ENCODE assay signal across 1 cellular context in the genomic region with DNA sequence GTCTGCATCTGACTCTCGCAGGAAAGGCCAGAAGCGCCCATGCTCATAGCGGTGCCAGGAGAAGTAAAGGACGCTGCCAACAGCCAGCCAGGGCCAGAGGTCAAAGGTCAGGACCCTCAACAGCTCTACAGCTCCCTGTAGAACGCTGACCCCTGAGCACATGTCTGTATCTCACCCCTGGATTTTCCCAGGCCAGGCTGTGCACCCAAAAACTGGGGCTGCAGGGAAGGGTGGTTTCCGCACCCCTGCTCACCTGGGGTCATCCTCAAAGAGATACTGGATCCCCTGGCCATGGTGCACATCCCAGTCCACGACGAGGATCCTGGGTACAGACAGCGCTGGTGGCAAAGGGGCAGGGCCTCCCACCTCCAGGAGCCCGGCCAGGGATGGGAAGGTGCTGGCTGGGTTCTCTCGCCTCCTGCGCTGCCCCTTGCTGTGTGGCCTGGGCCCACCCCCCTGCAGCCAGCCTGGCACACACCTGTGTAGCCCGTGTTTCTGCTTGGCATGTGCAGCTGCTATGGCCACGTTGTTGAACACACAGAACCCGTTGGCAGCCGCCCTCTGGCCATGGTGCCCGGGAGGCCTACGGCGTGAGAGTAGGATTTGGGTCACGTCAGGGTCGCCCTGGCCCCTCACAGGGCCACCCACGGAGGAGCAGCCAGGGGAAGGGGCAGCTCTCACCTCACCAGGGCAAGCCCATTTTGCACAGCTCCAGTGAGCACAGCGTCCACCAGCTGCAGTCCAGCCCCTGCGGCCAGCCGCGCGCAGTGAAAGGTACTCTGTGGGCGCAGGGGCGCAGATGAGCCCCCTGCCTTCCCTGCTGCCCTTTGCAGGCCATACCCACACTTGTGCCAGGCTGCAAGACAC.
TF ChIP-seq lines count a peak whose summit lies in the region.

No MANE protein-coding gene starts in this region.

TF ChIP-seq in HepG2, 621 proteins besides CTCF, POLR2A, EP300 and RAD21:
- TF ChIP-seq NRL (CRISPR knock-in tag; IDR thresholded peaks at IDR 0.05; ENCODE audit: borderline replicate concordance) (0 out of 2 replicates have a peak, but pooled peaks have one; percentile 30), ZNF549 (CRISPR knock-in tag; IDR thresholded peaks at IDR 0.05) (no peak), KLF11 (CRISPR knock-in tag; IDR thresholded peaks at IDR 0.05) (no peak), RELA (CRISPR knock-in tag; IDR thresholded peaks at IDR 0.05) (no peak), IRF2 (CRISPR knock-in tag; IDR thresholded peaks at IDR 0.05) (no peak), MEF2D (CRISPR knock-in tag; IDR thresholded peaks at IDR 0.05) (no peak), BHLHE40 (IDR thresholded peaks at IDR 0.05; ENCODE audit: low read length) (no peak), ZNF350 (CRISPR knock-in tag; IDR thresholded peaks at IDR 0.05; ENCODE audit: borderline replicate concordance, low read depth) (no peak), FOXK1 (CRISPR knock-in tag; IDR thresholded peaks at IDR 0.05; ENCODE audit: borderline replicate concordance, low read depth) (no peak), ZBTB21 (CRISPR knock-in tag; IDR thresholded peaks at IDR 0.05) (no peak), RBFOX2 (IDR thresholded peaks at IDR 0.05; ENCODE audit: low read depth, low read length) (peak; percentile 57), AGO2 (optimal IDR thresholded peaks at IDR 0.05; ENCODE audit: low read depth, low read length) (peak; percentile 83), ZKSCAN5 (CRISPR knock-in tag; IDR thresholded peaks at IDR 0.05) (no peak)
- TF ChIP-seq, protein P1, sequence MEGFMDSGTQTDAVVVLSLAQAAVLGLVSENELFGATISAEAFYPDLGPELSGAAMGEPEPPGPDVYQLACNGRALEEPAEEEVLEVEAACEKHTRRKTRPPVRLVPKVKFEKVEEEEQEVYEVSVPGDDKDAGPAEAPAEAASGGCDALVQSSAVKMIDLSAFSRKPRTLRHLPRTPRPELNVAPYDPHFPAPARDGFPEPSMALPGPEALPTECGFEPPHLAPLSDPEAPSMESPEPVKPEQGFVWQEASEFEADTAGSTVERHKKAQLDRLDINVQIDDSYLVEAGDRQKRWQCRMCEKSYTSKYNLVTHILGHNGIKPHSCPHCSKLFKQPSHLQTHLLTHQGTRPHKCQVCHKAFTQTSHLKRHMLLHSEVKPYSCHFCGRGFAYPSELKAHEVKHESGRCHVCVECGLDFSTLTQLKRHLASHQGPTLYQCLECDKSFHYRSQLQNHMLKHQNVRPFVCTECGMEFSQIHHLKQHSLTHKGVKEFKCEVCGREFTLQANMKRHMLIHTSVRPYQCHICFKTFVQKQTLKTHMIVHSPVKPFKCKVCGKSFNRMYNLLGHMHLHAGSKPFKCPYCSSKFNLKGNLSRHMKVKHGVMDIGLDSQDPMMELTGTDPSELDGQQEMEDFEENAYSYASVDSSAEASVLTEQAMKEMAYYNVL (CRISPR knock-in tag; IDR thresholded peaks at IDR 0.05; ENCODE audit: borderline replicate concordance) = 0 out of 2 replicates have a peak, but pooled peaks have one; percentile 2
- TF ChIP-seq, protein P2, sequence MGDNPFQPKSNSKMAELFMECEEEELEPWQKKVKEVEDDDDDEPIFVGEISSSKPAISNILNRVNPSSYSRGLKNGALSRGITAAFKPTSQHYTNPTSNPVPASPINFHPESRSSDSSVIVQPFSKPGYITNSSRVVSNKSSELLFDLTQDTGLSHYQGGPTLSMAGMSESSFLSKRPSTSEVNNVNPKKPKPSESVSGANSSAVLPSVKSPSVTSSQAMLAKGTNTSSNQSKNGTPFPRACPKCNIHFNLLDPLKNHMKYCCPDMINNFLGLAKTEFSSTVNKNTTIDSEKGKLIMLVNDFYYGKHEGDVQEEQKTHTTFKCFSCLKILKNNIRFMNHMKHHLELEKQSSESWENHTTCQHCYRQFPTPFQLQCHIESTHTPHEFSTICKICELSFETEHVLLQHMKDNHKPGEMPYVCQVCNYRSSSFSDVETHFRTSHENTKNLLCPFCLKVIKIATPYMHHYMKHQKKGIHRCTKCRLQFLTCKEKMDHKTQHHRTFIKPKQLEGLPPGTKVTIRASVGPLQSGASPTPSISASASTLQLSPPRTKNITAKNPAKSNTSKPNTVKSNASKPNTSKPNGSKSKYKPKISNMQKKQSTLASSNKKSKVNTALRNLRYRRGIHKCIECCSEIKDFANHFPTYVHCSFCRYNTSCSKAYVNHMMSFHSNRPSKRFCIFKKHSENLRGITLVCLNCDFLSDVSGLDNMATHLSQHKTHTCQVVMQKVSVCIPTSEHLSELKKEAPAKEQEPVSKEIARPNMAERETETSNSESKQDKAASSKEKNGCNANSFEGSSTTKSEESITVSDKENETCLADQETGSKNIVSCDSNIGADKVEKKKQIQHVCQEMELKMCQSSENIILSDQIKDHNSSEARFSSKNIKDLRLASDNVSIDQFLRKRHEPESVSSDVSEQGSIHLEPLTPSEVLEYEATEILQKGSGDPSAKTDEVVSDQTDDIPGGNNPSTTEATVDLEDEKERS (CRISPR knock-in tag; IDR thresholded peaks at IDR 0.05) = no peak
- TF ChIP-seq, protein P3, sequence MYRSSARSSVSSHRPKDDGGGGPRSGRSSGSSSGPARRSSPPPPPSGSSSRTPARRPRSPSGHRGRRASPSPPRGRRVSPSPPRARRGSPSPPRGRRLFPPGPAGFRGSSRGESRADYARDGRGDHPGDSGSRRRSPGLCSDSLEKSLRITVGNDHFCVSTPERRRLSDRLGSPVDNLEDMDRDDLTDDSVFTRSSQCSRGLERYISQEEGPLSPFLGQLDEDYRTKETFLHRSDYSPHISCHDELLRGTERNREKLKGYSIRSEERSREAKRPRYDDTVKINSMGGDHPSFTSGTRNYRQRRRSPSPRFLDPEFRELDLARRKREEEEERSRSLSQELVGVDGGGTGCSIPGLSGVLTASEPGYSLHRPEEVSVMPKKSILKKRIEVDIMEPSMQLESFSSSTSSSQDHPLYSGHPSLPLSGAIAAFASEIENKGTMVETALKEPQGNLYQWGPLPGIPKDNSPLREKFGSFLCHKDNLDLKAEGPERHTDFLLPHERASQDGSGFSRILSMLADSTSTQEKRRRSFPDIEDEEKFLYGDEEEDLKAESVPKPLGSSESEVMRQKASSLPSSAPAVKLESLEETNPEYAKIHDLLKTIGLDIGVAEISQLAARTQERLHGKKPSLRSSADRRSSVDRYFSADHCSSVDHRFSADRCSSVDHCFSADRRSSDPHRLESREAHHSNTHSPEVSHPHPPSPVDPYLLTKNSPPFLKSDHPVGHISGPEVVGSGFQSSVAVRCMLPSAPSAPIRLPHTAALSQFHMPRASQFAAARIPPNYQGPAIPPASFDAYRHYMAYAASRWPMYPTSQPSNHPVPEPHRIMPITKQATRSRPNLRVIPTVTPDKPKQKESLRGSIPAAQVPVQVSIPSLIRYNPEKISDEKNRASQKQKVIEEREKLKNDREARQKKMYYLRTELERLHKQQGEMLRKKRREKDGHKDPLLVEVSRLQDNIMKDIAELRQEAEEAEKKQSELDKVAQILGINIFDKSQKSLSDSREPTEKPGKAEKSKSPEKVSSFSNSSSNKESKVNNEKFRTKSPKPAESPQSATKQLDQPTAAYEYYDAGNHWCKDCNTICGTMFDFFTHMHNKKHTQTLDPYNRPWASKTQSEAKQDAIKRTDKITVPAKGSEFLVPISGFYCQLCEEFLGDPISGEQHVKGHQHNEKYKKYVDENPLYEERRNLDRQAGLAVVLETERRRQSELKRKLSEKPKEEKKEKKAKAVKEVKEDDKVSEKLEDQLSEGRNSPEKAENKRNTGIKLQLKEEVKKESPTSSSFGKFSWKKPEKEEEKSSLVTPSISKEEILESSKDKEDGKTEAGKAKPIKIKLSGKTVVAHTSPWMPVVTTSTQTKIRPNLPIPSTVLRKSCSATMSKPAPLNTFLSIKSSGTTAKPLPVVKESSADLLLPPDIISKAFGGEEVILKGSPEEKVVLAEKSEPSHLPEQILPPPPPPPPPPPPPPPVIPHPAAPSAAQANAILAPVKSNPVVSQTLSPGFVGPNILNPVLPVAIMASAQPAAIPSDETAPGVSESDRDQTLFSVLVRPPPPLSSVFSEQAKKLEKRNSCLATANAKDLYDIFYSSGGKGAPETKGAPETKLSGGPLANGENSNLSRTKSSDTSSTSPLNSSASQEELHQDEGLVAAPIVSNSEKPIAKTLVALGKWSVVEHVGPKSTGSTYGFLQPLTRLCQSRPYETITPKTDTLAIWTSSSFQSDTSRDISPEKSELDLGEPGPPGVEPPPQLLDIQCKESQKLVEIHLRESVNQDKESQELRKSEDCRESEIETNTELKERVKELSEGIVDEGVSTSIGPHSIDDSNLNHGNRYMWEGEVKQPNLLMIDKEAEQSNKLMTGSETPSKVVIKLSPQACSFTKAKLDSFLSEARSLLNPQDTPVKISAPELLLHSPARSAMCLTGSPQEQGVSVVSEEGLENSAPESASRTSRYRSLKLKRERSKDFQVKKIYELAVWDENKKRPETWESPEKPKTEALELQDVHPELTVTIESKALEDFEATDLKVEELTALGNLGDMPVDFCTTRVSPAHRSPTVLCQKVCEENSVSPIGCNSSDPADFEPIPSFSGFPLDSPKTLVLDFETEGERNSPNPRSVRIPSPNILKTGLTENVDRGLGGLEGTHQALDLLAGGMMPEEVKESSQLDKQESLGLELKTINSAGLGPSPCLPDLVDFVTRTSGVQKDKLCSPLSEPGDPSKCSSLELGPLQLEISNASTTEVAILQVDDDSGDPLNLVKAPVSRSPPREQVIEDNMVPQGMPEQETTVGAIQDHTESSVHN (CRISPR knock-in tag; IDR thresholded peaks at IDR 0.05) = no peak
- TF ChIP-seq, protein P4, sequence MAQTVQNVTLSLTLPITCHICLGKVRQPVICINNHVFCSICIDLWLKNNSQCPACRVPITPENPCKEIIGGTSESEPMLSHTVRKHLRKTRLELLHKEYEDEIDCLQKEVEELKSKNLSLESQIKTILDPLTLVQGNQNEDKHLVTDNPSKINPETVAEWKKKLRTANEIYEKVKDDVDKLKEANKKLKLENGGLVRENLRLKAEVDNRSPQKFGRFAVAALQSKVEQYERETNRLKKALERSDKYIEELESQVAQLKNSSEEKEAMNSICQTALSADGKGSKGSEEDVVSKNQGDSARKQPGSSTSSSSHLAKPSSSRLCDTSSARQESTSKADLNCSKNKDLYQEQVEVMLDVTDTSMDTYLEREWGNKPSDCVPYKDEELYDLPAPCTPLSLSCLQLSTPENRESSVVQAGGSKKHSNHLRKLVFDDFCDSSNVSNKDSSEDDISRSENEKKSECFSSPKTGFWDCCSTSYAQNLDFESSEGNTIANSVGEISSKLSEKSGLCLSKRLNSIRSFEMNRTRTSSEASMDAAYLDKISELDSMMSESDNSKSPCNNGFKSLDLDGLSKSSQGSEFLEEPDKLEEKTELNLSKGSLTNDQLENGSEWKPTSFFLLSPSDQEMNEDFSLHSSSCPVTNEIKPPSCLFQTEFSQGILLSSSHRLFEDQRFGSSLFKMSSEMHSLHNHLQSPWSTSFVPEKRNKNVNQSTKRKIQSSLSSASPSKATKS (CRISPR knock-in tag; IDR thresholded peaks at IDR 0.05) = no peak
- TF ChIP-seq, protein P5, sequence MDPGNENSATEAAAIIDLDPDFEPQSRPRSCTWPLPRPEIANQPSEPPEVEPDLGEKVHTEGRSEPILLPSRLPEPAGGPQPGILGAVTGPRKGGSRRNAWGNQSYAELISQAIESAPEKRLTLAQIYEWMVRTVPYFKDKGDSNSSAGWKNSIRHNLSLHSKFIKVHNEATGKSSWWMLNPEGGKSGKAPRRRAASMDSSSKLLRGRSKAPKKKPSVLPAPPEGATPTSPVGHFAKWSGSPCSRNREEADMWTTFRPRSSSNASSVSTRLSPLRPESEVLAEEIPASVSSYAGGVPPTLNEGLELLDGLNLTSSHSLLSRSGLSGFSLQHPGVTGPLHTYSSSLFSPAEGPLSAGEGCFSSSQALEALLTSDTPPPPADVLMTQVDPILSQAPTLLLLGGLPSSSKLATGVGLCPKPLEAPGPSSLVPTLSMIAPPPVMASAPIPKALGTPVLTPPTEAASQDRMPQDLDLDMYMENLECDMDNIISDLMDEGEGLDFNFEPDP (CRISPR knock-in tag; conservative IDR thresholded peaks at IDR 0.05) = 0 out of 2 replicates have a peak, but pooled peaks have one; percentile 74
- TF ChIP-seq, protein P6, sequence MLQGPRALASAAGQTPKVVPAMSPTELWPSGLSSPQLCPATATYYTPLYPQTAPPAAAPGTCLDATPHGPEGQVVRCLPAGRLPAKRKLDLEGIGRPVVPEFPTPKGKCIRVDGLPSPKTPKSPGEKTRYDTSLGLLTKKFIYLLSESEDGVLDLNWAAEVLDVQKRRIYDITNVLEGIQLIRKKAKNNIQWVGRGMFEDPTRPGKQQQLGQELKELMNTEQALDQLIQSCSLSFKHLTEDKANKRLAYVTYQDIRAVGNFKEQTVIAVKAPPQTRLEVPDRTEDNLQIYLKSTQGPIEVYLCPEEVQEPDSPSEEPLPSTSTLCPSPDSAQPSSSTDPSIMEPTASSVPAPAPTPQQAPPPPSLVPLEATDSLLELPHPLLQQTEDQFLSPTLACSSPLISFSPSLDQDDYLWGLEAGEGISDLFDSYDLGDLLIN (CRISPR knock-in tag; IDR thresholded peaks at IDR 0.05; ENCODE audit: borderline replicate concordance) = no peak
